ENCODE assay signal across 1 cellular context in the genomic region with DNA sequence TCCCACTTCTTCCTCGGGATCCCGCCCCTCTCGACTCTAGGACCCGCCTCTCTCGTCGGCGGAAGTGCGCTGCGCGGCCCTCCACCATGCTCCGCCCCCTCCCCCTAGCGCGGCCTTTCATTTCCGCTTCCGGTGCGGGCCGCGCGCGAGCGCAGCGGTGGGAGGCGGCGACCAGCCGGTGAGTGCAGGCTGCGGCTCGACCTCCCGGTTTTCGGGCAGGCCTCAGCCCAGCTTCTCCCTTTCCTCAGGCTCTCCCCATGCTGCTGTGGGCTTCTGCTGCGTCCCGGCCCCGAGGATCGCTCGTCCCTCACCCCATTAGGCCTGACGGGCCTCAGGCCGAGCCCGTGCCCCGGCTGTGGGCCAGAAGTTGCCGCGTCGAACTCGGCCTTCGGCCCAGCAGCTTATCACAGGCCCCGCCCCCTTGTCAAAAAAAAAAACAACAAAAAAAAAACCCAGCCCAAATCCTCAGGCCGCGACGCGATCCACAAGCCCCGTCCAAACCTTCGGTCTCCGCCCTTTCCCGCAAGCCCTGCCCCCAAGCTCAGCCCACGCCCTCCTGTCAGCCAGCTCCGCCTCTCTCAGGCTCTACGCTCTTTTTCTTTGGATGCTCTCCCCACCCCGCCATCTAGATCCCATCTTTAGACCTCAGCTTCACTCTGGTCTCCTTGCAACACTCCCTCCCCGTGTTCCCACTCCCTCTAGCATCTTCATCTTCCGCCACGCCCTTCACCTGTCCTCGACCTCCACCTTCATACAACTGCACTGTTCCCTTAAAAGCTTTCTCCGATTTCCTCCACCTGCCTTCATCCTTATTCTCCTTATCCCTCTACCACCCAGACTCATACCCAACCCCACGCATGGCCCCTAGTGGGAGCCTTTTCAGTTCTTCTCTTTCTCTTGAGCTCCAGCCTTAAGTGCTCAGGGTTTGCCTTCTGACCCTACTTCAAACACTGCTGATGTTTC.
TF ChIP-seq lines count a peak whose summit lies in the region.

A gene with protein sequence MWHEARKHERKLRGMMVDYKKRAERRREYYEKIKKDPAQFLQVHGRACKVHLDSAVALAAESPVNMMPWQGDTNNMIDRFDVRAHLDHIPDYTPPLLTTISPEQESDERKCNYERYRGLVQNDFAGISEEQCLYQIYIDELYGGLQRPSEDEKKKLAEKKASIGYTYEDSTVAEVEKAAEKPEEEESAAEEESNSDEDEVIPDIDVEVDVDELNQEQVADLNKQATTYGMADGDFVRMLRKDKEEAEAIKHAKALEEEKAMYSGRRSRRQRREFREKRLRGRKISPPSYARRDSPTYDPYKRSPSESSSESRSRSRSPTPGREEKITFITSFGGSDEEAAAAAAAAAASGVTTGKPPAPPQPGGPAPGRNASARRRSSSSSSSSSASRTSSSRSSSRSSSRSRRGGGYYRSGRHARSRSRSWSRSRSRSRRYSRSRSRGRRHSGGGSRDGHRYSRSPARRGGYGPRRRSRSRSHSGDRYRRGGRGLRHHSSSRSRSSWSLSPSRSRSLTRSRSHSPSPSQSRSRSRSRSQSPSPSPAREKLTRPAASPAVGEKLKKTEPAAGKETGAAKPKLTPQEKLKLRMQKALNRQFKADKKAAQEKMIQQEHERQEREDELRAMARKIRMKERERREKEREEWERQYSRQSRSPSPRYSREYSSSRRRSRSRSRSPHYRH (plus strand): TSS at position 115 of the 963 bp plus-strand sequence. CDS start 1,168 bp downstream, outside the sequence.

TF ChIP-seq in HepG2, 621 proteins besides CTCF, POLR2A, EP300 and RAD21 (continued from another document and continues in another):
- TF ChIP-seq, protein P1, sequence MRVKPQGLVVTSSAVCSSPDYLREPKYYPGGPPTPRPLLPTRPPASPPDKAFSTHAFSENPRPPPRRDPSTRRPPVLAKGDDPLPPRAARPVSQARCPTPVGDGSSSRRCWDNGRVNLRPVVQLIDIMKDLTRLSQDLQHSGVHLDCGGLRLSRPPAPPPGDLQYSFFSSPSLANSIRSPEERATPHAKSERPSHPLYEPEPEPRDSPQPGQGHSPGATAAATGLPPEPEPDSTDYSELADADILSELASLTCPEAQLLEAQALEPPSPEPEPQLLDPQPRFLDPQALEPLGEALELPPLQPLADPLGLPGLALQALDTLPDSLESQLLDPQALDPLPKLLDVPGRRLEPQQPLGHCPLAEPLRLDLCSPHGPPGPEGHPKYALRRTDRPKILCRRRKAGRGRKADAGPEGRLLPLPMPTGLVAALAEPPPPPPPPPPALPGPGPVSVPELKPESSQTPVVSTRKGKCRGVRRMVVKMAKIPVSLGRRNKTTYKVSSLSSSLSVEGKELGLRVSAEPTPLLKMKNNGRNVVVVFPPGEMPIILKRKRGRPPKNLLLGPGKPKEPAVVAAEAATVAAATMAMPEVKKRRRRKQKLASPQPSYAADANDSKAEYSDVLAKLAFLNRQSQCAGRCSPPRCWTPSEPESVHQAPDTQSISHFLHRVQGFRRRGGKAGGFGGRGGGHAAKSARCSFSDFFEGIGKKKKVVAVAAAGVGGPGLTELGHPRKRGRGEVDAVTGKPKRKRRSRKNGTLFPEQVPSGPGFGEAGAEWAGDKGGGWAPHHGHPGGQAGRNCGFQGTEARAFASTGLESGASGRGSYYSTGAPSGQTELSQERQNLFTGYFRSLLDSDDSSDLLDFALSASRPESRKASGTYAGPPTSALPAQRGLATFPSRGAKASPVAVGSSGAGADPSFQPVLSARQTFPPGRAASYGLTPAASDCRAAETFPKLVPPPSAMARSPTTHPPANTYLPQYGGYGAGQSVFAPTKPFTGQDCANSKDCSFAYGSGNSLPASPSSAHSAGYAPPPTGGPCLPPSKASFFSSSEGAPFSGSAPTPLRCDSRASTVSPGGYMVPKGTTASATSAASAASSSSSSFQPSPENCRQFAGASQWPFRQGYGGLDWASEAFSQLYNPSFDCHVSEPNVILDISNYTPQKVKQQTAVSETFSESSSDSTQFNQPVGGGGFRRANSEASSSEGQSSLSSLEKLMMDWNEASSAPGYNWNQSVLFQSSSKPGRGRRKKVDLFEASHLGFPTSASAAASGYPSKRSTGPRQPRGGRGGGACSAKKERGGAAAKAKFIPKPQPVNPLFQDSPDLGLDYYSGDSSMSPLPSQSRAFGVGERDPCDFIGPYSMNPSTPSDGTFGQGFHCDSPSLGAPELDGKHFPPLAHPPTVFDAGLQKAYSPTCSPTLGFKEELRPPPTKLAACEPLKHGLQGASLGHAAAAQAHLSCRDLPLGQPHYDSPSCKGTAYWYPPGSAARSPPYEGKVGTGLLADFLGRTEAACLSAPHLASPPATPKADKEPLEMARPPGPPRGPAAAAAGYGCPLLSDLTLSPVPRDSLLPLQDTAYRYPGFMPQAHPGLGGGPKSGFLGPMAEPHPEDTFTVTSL (CRISPR knock-in tag; IDR thresholded peaks at IDR 0.05; ENCODE audit: borderline replicate concordance), result no peak
- TF ChIP-seq, protein P2, sequence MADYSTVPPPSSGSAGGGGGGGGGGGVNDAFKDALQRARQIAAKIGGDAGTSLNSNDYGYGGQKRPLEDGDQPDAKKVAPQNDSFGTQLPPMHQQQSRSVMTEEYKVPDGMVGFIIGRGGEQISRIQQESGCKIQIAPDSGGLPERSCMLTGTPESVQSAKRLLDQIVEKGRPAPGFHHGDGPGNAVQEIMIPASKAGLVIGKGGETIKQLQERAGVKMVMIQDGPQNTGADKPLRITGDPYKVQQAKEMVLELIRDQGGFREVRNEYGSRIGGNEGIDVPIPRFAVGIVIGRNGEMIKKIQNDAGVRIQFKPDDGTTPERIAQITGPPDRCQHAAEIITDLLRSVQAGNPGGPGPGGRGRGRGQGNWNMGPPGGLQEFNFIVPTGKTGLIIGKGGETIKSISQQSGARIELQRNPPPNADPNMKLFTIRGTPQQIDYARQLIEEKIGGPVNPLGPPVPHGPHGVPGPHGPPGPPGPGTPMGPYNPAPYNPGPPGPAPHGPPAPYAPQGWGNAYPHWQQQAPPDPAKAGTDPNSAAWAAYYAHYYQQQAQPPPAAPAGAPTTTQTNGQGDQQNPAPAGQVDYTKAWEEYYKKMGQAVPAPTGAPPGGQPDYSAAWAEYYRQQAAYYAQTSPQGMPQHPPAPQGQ (CRISPR knock-in tag; IDR thresholded peaks at IDR 0.05; ENCODE audit: borderline replicate concordance), result no peak
- TF ChIP-seq, protein P3, sequence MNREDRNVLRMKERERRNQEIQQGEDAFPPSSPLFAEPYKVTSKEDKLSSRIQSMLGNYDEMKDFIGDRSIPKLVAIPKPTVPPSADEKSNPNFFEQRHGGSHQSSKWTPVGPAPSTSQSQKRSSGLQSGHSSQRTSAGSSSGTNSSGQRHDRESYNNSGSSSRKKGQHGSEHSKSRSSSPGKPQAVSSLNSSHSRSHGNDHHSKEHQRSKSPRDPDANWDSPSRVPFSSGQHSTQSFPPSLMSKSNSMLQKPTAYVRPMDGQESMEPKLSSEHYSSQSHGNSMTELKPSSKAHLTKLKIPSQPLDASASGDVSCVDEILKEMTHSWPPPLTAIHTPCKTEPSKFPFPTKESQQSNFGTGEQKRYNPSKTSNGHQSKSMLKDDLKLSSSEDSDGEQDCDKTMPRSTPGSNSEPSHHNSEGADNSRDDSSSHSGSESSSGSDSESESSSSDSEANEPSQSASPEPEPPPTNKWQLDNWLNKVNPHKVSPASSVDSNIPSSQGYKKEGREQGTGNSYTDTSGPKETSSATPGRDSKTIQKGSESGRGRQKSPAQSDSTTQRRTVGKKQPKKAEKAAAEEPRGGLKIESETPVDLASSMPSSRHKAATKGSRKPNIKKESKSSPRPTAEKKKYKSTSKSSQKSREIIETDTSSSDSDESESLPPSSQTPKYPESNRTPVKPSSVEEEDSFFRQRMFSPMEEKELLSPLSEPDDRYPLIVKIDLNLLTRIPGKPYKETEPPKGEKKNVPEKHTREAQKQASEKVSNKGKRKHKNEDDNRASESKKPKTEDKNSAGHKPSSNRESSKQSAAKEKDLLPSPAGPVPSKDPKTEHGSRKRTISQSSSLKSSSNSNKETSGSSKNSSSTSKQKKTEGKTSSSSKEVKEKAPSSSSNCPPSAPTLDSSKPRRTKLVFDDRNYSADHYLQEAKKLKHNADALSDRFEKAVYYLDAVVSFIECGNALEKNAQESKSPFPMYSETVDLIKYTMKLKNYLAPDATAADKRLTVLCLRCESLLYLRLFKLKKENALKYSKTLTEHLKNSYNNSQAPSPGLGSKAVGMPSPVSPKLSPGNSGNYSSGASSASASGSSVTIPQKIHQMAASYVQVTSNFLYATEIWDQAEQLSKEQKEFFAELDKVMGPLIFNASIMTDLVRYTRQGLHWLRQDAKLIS (CRISPR knock-in tag; IDR thresholded peaks at IDR 0.05), result no peak
- TF ChIP-seq ZNF564 (CRISPR knock-in tag; IDR thresholded peaks at IDR 0.05), result 0 out of 2 replicates have a peak, but pooled peaks have one; percentile 30
- no peak for TF ChIP-seq HDAC6 (IDR thresholded peaks at IDR 0.05; ENCODE audit: low read depth, low read length)
- no peak for TF ChIP-seq ZFAT (CRISPR knock-in tag; conservative IDR thresholded peaks at IDR 0.05)
- TF ChIP-seq ZNF629 (CRISPR knock-in tag; conservative IDR thresholded peaks at IDR 0.05), result no peak; the same call in 1 of the 2 replicates
- no peak for TF ChIP-seq CBX5 (CRISPR knock-in tag; IDR thresholded peaks at IDR 0.05; ENCODE audit: borderline replicate concordance)
- TF ChIP-seq ETV6 (CRISPR knock-in tag; conservative IDR thresholded peaks at IDR 0.05), result peak; percentile 85
- TF ChIP-seq SIN3A (IDR thresholded peaks at IDR 0.05; ENCODE audit: borderline replicate concordance, low read depth, low read length), result peak; percentile 43; the same call in 1 of the 2 replicates
- TF ChIP-seq, protein P4, sequence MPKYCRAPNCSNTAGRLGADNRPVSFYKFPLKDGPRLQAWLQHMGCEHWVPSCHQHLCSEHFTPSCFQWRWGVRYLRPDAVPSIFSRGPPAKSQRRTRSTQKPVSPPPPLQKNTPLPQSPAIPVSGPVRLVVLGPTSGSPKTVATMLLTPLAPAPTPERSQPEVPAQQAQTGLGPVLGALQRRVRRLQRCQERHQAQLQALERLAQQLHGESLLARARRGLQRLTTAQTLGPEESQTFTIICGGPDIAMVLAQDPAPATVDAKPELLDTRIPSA (CRISPR knock-in tag; IDR thresholded peaks at IDR 0.05; ENCODE audit: borderline replicate concordance), result 0 out of 2 replicates have a peak, but pooled peaks have one; percentile 58
- no peak; the same call in 1 of the 2 replicates for TF ChIP-seq MTF2 (CRISPR knock-in tag; IDR thresholded peaks at IDR 0.05; ENCODE audit: borderline replicate concordance)
- TF ChIP-seq ZNF557 (CRISPR knock-in tag; IDR thresholded peaks at IDR 0.05), result no peak
- peak; percentile 59; the same call in 1 of the 2 replicates for TF ChIP-seq IRF2 (CRISPR knock-in tag; IDR thresholded peaks at IDR 0.05)
- TF ChIP-seq ZNF709 (CRISPR knock-in tag; IDR thresholded peaks at IDR 0.05), result 0 out of 2 replicates have a peak, but pooled peaks have one; percentile 74
- TF ChIP-seq, protein P5, sequence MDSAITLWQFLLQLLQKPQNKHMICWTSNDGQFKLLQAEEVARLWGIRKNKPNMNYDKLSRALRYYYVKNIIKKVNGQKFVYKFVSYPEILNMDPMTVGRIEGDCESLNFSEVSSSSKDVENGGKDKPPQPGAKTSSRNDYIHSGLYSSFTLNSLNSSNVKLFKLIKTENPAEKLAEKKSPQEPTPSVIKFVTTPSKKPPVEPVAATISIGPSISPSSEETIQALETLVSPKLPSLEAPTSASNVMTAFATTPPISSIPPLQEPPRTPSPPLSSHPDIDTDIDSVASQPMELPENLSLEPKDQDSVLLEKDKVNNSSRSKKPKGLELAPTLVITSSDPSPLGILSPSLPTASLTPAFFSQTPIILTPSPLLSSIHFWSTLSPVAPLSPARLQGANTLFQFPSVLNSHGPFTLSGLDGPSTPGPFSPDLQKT (CRISPR knock-in tag; IDR thresholded peaks at IDR 0.05; ENCODE audit: borderline replicate concordance), result no peak
- no peak; the same call in 1 of the 2 replicates for TF ChIP-seq RXRB (CRISPR knock-in tag; IDR thresholded peaks at IDR 0.05; ENCODE audit: borderline replicate concordance)
- no peak for TF ChIP-seq NR2F1 (CRISPR knock-in tag; IDR thresholded peaks at IDR 0.05)
- TF ChIP-seq, protein P6, sequence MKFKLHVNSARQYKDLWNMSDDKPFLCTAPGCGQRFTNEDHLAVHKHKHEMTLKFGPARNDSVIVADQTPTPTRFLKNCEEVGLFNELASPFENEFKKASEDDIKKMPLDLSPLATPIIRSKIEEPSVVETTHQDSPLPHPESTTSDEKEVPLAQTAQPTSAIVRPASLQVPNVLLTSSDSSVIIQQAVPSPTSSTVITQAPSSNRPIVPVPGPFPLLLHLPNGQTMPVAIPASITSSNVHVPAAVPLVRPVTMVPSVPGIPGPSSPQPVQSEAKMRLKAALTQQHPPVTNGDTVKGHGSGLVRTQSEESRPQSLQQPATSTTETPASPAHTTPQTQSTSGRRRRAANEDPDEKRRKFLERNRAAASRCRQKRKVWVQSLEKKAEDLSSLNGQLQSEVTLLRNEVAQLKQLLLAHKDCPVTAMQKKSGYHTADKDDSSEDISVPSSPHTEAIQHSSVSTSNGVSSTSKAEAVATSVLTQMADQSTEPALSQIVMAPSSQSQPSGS (CRISPR knock-in tag; IDR thresholded peaks at IDR 0.05), result no peak
- peak; percentile 59; the same call in 1 of the 2 replicates for TF ChIP-seq ZNF83 (CRISPR knock-in tag; IDR thresholded peaks at IDR 0.05; ENCODE audit: borderline replicate concordance)
- TF ChIP-seq ZNF589 (CRISPR knock-in tag; conservative IDR thresholded peaks at IDR 0.05), result no peak
- peak; percentile 74 for TF ChIP-seq MAZ (IDR thresholded peaks at IDR 0.05; ENCODE audit: borderline replicate concordance, low read depth, low read length)
- peak; percentile 62; the same call in 1 of the 2 replicates for TF ChIP-seq MAZ (CRISPR knock-in tag; IDR thresholded peaks at IDR 0.05; ENCODE audit: low read depth)
- no peak for TF ChIP-seq RBM22 (optimal IDR thresholded peaks at IDR 0.05; ENCODE audit: low read length)
- TF ChIP-seq JARID2 (CRISPR knock-in tag; IDR thresholded peaks at IDR 0.05; ENCODE audit: insufficient replicate concordance), result peak; percentile 36
- TF ChIP-seq GTF2F1 (IDR thresholded peaks at IDR 0.05; ENCODE audit: low read length), result no peak
- no peak for TF ChIP-seq MAFK (conservative IDR thresholded peaks at IDR 0.05 in 1 of 2, IDR thresholded peaks at IDR 0.05 in 1 of 2; ENCODE audit: low read length in 2 of 2)
- peak; percentile 52; the same call in 1 of the 2 replicates for TF ChIP-seq ESRRA (CRISPR knock-in tag; IDR thresholded peaks at IDR 0.05; ENCODE audit: low read depth)
- no peak for TF ChIP-seq TBL1XR1 (IDR thresholded peaks at IDR 0.05; ENCODE audit: borderline replicate concordance, low read length, partially characterized antibody)
- TF ChIP-seq CCAR2 (optimal IDR thresholded peaks at IDR 0.05; ENCODE audit: low read depth, low read length), result no peak
- no peak for TF ChIP-seq ZNF260 (CRISPR knock-in tag; IDR thresholded peaks at IDR 0.05; ENCODE audit: borderline replicate concordance, low read depth)
- TF ChIP-seq, protein P7, sequence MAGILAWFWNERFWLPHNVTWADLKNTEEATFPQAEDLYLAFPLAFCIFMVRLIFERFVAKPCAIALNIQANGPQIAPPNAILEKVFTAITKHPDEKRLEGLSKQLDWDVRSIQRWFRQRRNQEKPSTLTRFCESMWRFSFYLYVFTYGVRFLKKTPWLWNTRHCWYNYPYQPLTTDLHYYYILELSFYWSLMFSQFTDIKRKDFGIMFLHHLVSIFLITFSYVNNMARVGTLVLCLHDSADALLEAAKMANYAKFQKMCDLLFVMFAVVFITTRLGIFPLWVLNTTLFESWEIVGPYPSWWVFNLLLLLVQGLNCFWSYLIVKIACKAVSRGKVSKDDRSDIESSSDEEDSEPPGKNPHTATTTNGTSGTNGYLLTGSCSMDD (CRISPR knock-in tag; IDR thresholded peaks at IDR 0.05), result no peak
- peak; percentile 99 for TF ChIP-seq ZFY (CRISPR knock-in tag; IDR thresholded peaks at IDR 0.05)
